Comparison of ENCODE assay signal across 10 cellular contexts in genomic region chr19:10113592-10113963, GRCh38. TPM values are rescaled to one million over a fixed set of nuclear protein-coding genes. Genes with fewer than 3 reads are reported as not detected.
DNase-seq lines count a peak whose midpoint lies in the region; ATAC-seq, FAIRE-seq and TF ChIP-seq lines count a peak whose summit lies in the region.
"Had no signal": no experiment of that assay in that cellular context is flagged by ENCODE, and none has a peak within 500 bp of the region (broad histone marks: within the 10 kb centered on the region; RNA-seq: fewer than 3 reads in every experiment).

No MANE protein-coding gene starts in this region.

- CTCF ChIA-PET in K562 (lab: Yijun Ruan, JAX; ENCODE audit: low intra/inter-chr PET ratio) = interaction anchor here (1.1 kb wide), 1 partner anchor 179 kb away, joined by 3 read pairs; no protein-coding TSS in a partner anchor

- TF ChIP-seq POLR2A in K562 (conservative IDR thresholded peaks at IDR 0.05) (peak; percentile 14; the same call in 1 of the 2 replicates), spleen (IDR thresholded peaks at IDR 0.05) (no peak), H54 (IDR thresholded peaks at IDR 0.05; ENCODE audit: low read depth, low read length) (no peak)

- FAIRE-seq in K562 (lab: Jason Lieb, UNC) = no peak
- FAIRE-seq in H54 (lab: Jason Lieb, UNC) = no peak
- FAIRE-seq: keratinocyte had no signal

- H3K27me3 ChIP-seq in K562 (ENCODE audit: control insufficient read depth in 2 of 2, insufficient read depth in 2 of 2, low read length in 2 of 2) (no peaks in the 10 kb centered on the region), spleen (replicated peaks in 1 of 7) (no peaks in the 10 kb centered on the region)

- DNase-seq in activated naive CD4-positive, alpha-beta T cell treated with Interleukin-2 at 50 U/mL for 16 hours = peak; percentile 13
- DNase-seq in activated naive CD4-positive, alpha-beta T cell treated with anti-CD3 and anti-CD28 coated beads, Interleukin-2, amount 50 U/mL, for 16 hours = no peak
- DNase-seq in NCI-H69 (lab: John Stamatoyannopoulos, UW) (peak; percentile 31), K562 (ENCODE audit: extremely low read depth in 1 of 4, low spot score in 3 of 4) (peak in 2 of 4 experiments; percentile 20 to 30), spleen (peak; percentile 80), H54 (ENCODE audit: insufficient read length, low spot score) (no peak)

- 87% methylated on average over 17 of the region's 19 CpGs for WGBS in K562 (ENCODE audit: insufficient coverage, low coverage, missing lambda C conversion rate)
- 67 to 78% (median 69%) methylated on average over 18 to 19 of the region's 19 CpGs for WGBS in spleen, 5 donors

- TF ChIP-seq CTCF in K562 (IDR thresholded peaks at IDR 0.05 in 2 of 3, conservative IDR thresholded peaks at IDR 0.05 in 1 of 3; ENCODE audit: insufficient read depth in 2 of 3, low read depth in 1 of 3, low read length in 3 of 3) = no peak
- TF ChIP-seq CTCF in spleen (IDR thresholded peaks at IDR 0.05 in 8 of 11, conservative IDR thresholded peaks at IDR 0.05 in 3 of 11) = no peak

- ATAC-seq in K562 (peak; percentile 3; the same call in 2 of the 3 replicates), HG03097 (IDR thresholded peaks at IDR 0.05; ENCODE audit: low FRiP score, unreplicated experiment) (no peak), HG03139 (IDR thresholded peaks at IDR 0.05; ENCODE audit: unreplicated experiment) (no peak)

- no peak overlapping the region for H3K4me2 ChIP-seq in K562 (ENCODE audit: insufficient read depth, low read length)

- peaks cover 11% of the 10 kb centered on the region for H3K79me2 ChIP-seq in K562 (ENCODE audit: control insufficient read depth, insufficient read depth, low read length)

- POLR2A ChIA-PET in K562 (lab: Yijun Ruan, JAX) = interaction anchor here (0.6 to 2.7 kb wide), 8 partner anchors 9 to 303 kb away, joined by 3 to 7 read pairs (median 3); no protein-coding TSS in a partner anchor

- H3K27ac ChIP-seq in K562 (ENCODE audit: extremely low read depth, low read depth, low read length) = no peak overlapping the region
- H3K27ac ChIP-seq in spleen = peak overlapping the region in 7 of 8 donors; percentile 2 to 87 (median 64)
- H3K27ac ChIP-seq: VCaP had no signal

- H3K9me1 ChIP-seq in K562 (ENCODE audit: control insufficient read depth, insufficient read depth, low read length) = no peaks in the 10 kb centered on the region

- H3K36me3 ChIP-seq in K562 (ENCODE audit: control insufficient read depth, insufficient read depth, low read length) = peaks cover 73% of the 10 kb centered on the region; the same call in 2 of the 3 replicates
- peaks cover 9 to 81% (median 78%) of the 10 kb centered on the region in 6 donors for H3K36me3 ChIP-seq in spleen

- H3K9ac ChIP-seq in K562 (ENCODE audit: insufficient read depth in 1 of 2, low read depth in 2 of 2, low read length in 2 of 2) = no peak overlapping the region; a peak in 1 of 4 replicates

- H3K4me3 ChIP-seq in K562 (no peak overlapping the region), spleen (peak overlapping the region in 2 of 8 donors; percentile 7 to 60)

- in situ Hi-C loops in K562 (cut with MboI) = no loop called here

- H3K9me3 ChIP-seq in K562 (replicated peaks; ENCODE audit: control insufficient read depth, insufficient read depth, low read depth, low read length) (no peaks in the 10 kb centered on the region), spleen (no peaks in the 10 kb centered on the region)

- intact Hi-C loops in K562 (cut with micrococcal nuclease) = loop anchor here (1.0 to 5.0 kb wide), 2 partner anchors 39 to 181 kb away; no protein-coding TSS in a partner anchor
- intact Hi-C loops in spleen (cut with DNase I; ENCODE audit: low total_unique reads) = loop anchor here (10.0 kb wide), 1 partner anchor 141 kb away; the partner anchor contains the start of gene MRPL4

- no peak for TF ChIP-seq RAD21 in K562 (CRISPR knock-in tag; conservative IDR thresholded peaks at IDR 0.05 in 1 of 2, IDR thresholded peaks at IDR 0.05 in 1 of 2)

- H4K20me1 ChIP-seq in K562 (replicated peaks; ENCODE audit: control insufficient read depth, insufficient read depth, low read length) = no peaks in the 10 kb centered on the region; the same call in 1 of the 2 replicates

- no peak overlapping the region for H2AFZ ChIP-seq in K562 (ENCODE audit: low read depth, low read length)

- no peak for TF ChIP-seq EP300 in K562 (IDR thresholded peaks at IDR 0.05; ENCODE audit: low read length)

- no TSS peak for BruUV-seq in K562 (replicated peaks; lab: Mats Ljungman, UMichigan)

- peaks cover 0 to 84% of the 10 kb centered on the region in 2 experiments; a peak in 3 of 5 replicates for H3K4me1 ChIP-seq in K562 (replicated peaks in 1 of 2; ENCODE audit: control insufficient read depth in 2 of 2, insufficient read depth in 2 of 2, low read length in 2 of 2)
- H3K4me1 ChIP-seq in spleen = peaks cover 23 to 100% (median 60%) of the 10 kb centered on the region in 6 donors

RNA-seq across cellular contexts. Expression of gene P2RY11, which starts 2.1 kb away (rescaled TPM):
- total RNA-seq in K562 (2011; cell fraction: chromatin; rRNA removed; ENCODE audit: low replicate concordance) = 7.8 and 42.3 TPM in 2 replicates
- 18.0 and 23.8 TPM in 2 replicates for total RNA-seq in K562 (2011; cell fraction: nucleolus; rRNA removed)
- total RNA-seq in K562 (2011; cell fraction: nucleoplasm; rRNA removed) = 12.8 and 19.6 TPM in 2 replicates
- total RNA-seq in K562 (2014; rRNA removed) (1.5 and 3.2 TPM in 2 replicates), K562 (2014; rRNA removed; fragmentation: Illumina TruSeq; extraction: Trizol) (1.4 and 1.5 TPM in 2 replicates), K562 (2015; rRNA removed; fragmentation: Illumina TruSeq; extraction: Trizol) (4.6 TPM in 2 replicates), K562 (2021) (10.1 and 10.2 TPM in 2 replicates), spleen (10 to 100 TPM; 10.9 to 24.2 (median 18.2) TPM)
- polyA plus RNA-seq in K562 (2011; rRNA removed) (2.4 and 6.5 TPM in 2 replicates), K562 (2014; fragmentation: Illumina TruSeq; extraction: Trizol) (1.5 and 2.1 TPM in 2 replicates), K562 (2014; fragmentation: Nextera tagmentation; extraction: Ambion mirVana) (under 1 TPM; 0.03 to 0.07 TPM), K562 (2014; rRNA removed) (4.5 and 5.9 TPM in 2 replicates), spleen (10 to 100 TPM in 2 of 3 donors, 1 to 10 TPM in 1; 7.9 to 18.2 (median 14.7) TPM)
- 5.8 and 7.6 TPM in 2 replicates for polyA plus RNA-seq in K562 (2011; cell fraction: cytosol; rRNA removed)
- 9.8 and 12.6 TPM in 2 replicates for polyA plus RNA-seq in K562 (2011; cell fraction: nucleus; rRNA removed)
- 6.2 and 11.6 TPM in 2 replicates for polyA plus RNA-seq in K562 (2012)
- polyA minus RNA-seq in K562 (2011; rRNA and poly(A)+ RNA removed) = 1.5 and 1.9 TPM in 2 replicates
- 2.6 and 7.6 TPM in 2 replicates for polyA minus RNA-seq in K562 (2011; cell fraction: cytosol; rRNA and poly(A)+ RNA removed)
- polyA minus RNA-seq in K562 (2011; cell fraction: nucleus; rRNA and poly(A)+ RNA removed) = 3.8 and 4.9 TPM in 2 replicates

RNA-seq across cellular contexts. Expression of gene EIF3G, which starts 6.1 kb away (rescaled TPM):
- 149 and 492 TPM in 2 replicates for total RNA-seq in K562 (2011; cell fraction: chromatin; rRNA removed; ENCODE audit: low replicate concordance)
- 401 and 445 TPM in 2 replicates for total RNA-seq in K562 (2011; cell fraction: nucleolus; rRNA removed)
- total RNA-seq in K562 (2011; cell fraction: nucleoplasm; rRNA removed) = 251 and 254 TPM in 2 replicates
- total RNA-seq in K562 (2014; rRNA removed) (496 and 567 TPM in 2 replicates), K562 (2014; rRNA removed; fragmentation: Illumina TruSeq; extraction: Trizol) (180 and 183 TPM in 2 replicates), K562 (2015; rRNA removed; fragmentation: Illumina TruSeq; extraction: Trizol) (303 and 312 TPM in 2 replicates), K562 (2021) (388 and 395 TPM in 2 replicates), spleen (100 to 1,000 TPM; 165 to 209 (median 194) TPM)
- polyA plus RNA-seq in K562 (2011; rRNA removed) (119 and 135 TPM in 2 replicates), K562 (2014; fragmentation: Illumina TruSeq; extraction: Trizol) (338 and 435 TPM in 2 replicates), K562 (2014; fragmentation: Nextera tagmentation; extraction: Ambion mirVana) (10 to 100 TPM; 35.3 to 53.8 TPM), K562 (2014; rRNA removed) (299 and 361 TPM in 2 replicates), spleen (100 to 1,000 TPM; 200 to 262 (median 213) TPM)
- 195 and 287 TPM in 2 replicates for polyA plus RNA-seq in K562 (2011; cell fraction: cytosol; rRNA removed)
- 588 and 868 TPM in 2 replicates for polyA plus RNA-seq in K562 (2011; cell fraction: nucleus; rRNA removed)
- 313 and 327 TPM in 2 replicates for polyA plus RNA-seq in K562 (2012)
- polyA minus RNA-seq in K562 (2011; rRNA and poly(A)+ RNA removed) = 37.8 and 59.9 TPM in 2 replicates
- polyA minus RNA-seq in K562 (2011; cell fraction: cytosol; rRNA and poly(A)+ RNA removed) = 98.8 and 105 TPM in 2 replicates
- 95.6 and 97.2 TPM in 2 replicates for polyA minus RNA-seq in K562 (2011; cell fraction: nucleus; rRNA and poly(A)+ RNA removed)

RNA-seq across cellular contexts. Expression of gene PPAN, which starts 7.4 kb away (rescaled TPM):
- 43.7 and 158 TPM in 2 replicates for total RNA-seq in K562 (2011; cell fraction: chromatin; rRNA removed; ENCODE audit: low replicate concordance)
- total RNA-seq in K562 (2011; cell fraction: nucleolus; rRNA removed) = 136 and 158 TPM in 2 replicates
- 72.6 and 76.3 TPM in 2 replicates for total RNA-seq in K562 (2011; cell fraction: nucleoplasm; rRNA removed)
- total RNA-seq in K562 (2014; rRNA removed) (111 and 141 TPM in 2 replicates), K562 (2014; rRNA removed; fragmentation: Illumina TruSeq; extraction: Trizol) (21.1 and 29.3 TPM in 2 replicates), K562 (2015; rRNA removed; fragmentation: Illumina TruSeq; extraction: Trizol) (76.2 and 78.6 TPM in 2 replicates), K562 (2021) (113 and 122 TPM in 2 replicates), spleen (10 to 100 TPM; 26.8 to 52.1 (median 40.9) TPM)
- polyA plus RNA-seq in K562 (2011; rRNA removed) (43.2 and 54.4 TPM in 2 replicates), K562 (2014; fragmentation: Illumina TruSeq; extraction: Trizol) (59.1 and 66.9 TPM in 2 replicates), K562 (2014; fragmentation: Nextera tagmentation; extraction: Ambion mirVana) (1 to 10 TPM; 2.2 to 4.9 TPM), K562 (2014; rRNA removed) (129 TPM in 2 replicates), spleen (10 to 100 TPM; 46.1 to 90.2 (median 60.3) TPM)
- polyA plus RNA-seq in K562 (2011; cell fraction: cytosol; rRNA removed) = 55.0 and 104 TPM in 2 replicates
- polyA plus RNA-seq in K562 (2011; cell fraction: nucleus; rRNA removed) = 120 and 211 TPM in 2 replicates
- polyA plus RNA-seq in K562 (2012) = 52.6 and 75.7 TPM in 2 replicates
- 26.1 and 49.0 TPM in 2 replicates for polyA minus RNA-seq in K562 (2011; rRNA and poly(A)+ RNA removed)
- 66.1 and 69.2 TPM in 2 replicates for polyA minus RNA-seq in K562 (2011; cell fraction: cytosol; rRNA and poly(A)+ RNA removed)
- 65.4 and 68.5 TPM in 2 replicates for polyA minus RNA-seq in K562 (2011; cell fraction: nucleus; rRNA and poly(A)+ RNA removed)

RNA-seq across cellular contexts. Expression of gene ANGPTL6, which starts 11.1 kb away (rescaled TPM):
- total RNA-seq in K562 (2011; cell fraction: chromatin; rRNA removed; ENCODE audit: low replicate concordance) = 0.81 and 2.5 TPM in 2 replicates
- 1.8 and 3.0 TPM in 2 replicates for total RNA-seq in K562 (2011; cell fraction: nucleolus; rRNA removed)
- 1.6 and 2.9 TPM in 2 replicates for total RNA-seq in K562 (2011; cell fraction: nucleoplasm; rRNA removed)
- total RNA-seq in K562 (2014; rRNA removed) (0.86 and 2.1 TPM in 2 replicates), K562 (2014; rRNA removed; fragmentation: Illumina TruSeq; extraction: Trizol) (0.38 and 0.58 TPM in 2 replicates), K562 (2015; rRNA removed; fragmentation: Illumina TruSeq; extraction: Trizol) (0.23 and 0.36 TPM in 2 replicates), K562 (2021) (0.42 and 0.58 TPM in 2 replicates), spleen (1 to 10 TPM; 1.4 to 4.8 (median 3.4) TPM)
- polyA plus RNA-seq in K562 (2011; rRNA removed) (0.54 and 0.83 TPM in 2 replicates), K562 (2014; fragmentation: Illumina TruSeq; extraction: Trizol) (0.22 and 0.43 TPM in 2 replicates), K562 (2014; fragmentation: Nextera tagmentation; extraction: Ambion mirVana) (not detected), K562 (2014; rRNA removed) (0.31 and 0.97 TPM in 2 replicates), spleen (10 to 100 TPM; 10.6 to 18.4 (median 12.6) TPM)
- polyA plus RNA-seq in K562 (2011; cell fraction: cytosol; rRNA removed) = 0.66 and 1.6 TPM in 2 replicates
- polyA plus RNA-seq in K562 (2011; cell fraction: nucleus; rRNA removed) = 1.4 and 4.2 TPM in 2 replicates
- polyA plus RNA-seq in K562 (2012) = 0.51 and 0.70 TPM in 2 replicates
- polyA minus RNA-seq in K562 (2011; rRNA and poly(A)+ RNA removed) = 0.09 and 0.21 TPM in 2 replicates
- polyA minus RNA-seq in K562 (2011; cell fraction: cytosol; rRNA and poly(A)+ RNA removed) = 1.4 TPM in 1 of 2 replicates, not detected in the other
- polyA minus RNA-seq in K562 (2011; cell fraction: nucleus; rRNA and poly(A)+ RNA removed) = 0.33 and 1.8 TPM in 2 replicates

RNA-seq across cellular contexts. Expression of gene SHFL, which starts 27.5 kb away (rescaled TPM):
- total RNA-seq in K562 (2011; cell fraction: chromatin; rRNA removed; ENCODE audit: low replicate concordance) = 31.5 and 78.2 TPM in 2 replicates
- total RNA-seq in K562 (2011; cell fraction: nucleolus; rRNA removed) = 47.9 and 51.2 TPM in 2 replicates
- total RNA-seq in K562 (2011; cell fraction: nucleoplasm; rRNA removed) = 41.4 and 44.2 TPM in 2 replicates
- total RNA-seq in K562 (2014; rRNA removed) (13.0 and 16.6 TPM in 2 replicates), K562 (2014; rRNA removed; fragmentation: Illumina TruSeq; extraction: Trizol) (5.8 and 6.4 TPM in 2 replicates), K562 (2015; rRNA removed; fragmentation: Illumina TruSeq; extraction: Trizol) (6.8 and 7.5 TPM in 2 replicates), K562 (2021) (15.1 and 16.4 TPM in 2 replicates), spleen (10 to 100 TPM; 52.2 to 65.6 (median 57.8) TPM)
- polyA plus RNA-seq in K562 (2011; rRNA removed) (10.5 and 13.7 TPM in 2 replicates), K562 (2014; fragmentation: Illumina TruSeq; extraction: Trizol) (14.1 and 16.8 TPM in 2 replicates), K562 (2014; fragmentation: Nextera tagmentation; extraction: Ambion mirVana) (1 to 10 TPM; 1.5 to 2.6 TPM), K562 (2014; rRNA removed) (22.6 and 25.7 TPM in 2 replicates), spleen (10 to 100 TPM; 33.0 to 55.8 (median 42.6) TPM)
- 9.5 and 19.0 TPM in 2 replicates for polyA plus RNA-seq in K562 (2011; cell fraction: cytosol; rRNA removed)
- polyA plus RNA-seq in K562 (2011; cell fraction: nucleus; rRNA removed) = 60.4 and 126 TPM in 2 replicates
- 13.8 and 24.0 TPM in 2 replicates for polyA plus RNA-seq in K562 (2012)
- polyA minus RNA-seq in K562 (2011; rRNA and poly(A)+ RNA removed) = 3.4 and 7.6 TPM in 2 replicates
- 3.1 and 3.3 TPM in 2 replicates for polyA minus RNA-seq in K562 (2011; cell fraction: cytosol; rRNA and poly(A)+ RNA removed)
- 10.0 and 21.1 TPM in 2 replicates for polyA minus RNA-seq in K562 (2011; cell fraction: nucleus; rRNA and poly(A)+ RNA removed)

Comparison
In these comparisons a context has a peak if more than half of its experiments do, and no peak if none do; other contexts are left out.
1. DNase-seq: peak in activated naive CD4-positive, alpha-beta T cell treated with Interleukin-2 at 50 U/mL for 16 hours (single experiment), NCI-H69 (single experiment) and spleen (single experiment); none in activated naive CD4-positive, alpha-beta T cell treated with anti-CD3 and anti-CD28 coated beads, Interleukin-2, amount 50 U/mL, for 16 hours (single experiment) and H54 (single experiment).